12 cellular contexts compared by ENCODE assay signal in genomic region chr19:15115080-15115479, GRCh38. TPM values are rescaled to one million over a fixed set of nuclear protein-coding genes. Genes with fewer than 3 reads are reported as not detected.
DNase-seq lines count a peak whose midpoint lies in the region; ATAC-seq and TF ChIP-seq lines count a peak whose summit lies in the region.
"Had no signal": no experiment of that assay in that cellular context is flagged by ENCODE, and none has a peak within 500 bp of the region (broad histone marks: within the 10 kb centered on the region; RNA-seq: fewer than 3 reads in every experiment).

No MANE protein-coding gene starts in this region.

- no peak overlapping the region for H2BK5ac ChIP-seq in mesenchymal stem cell (ENCODE audit: low read depth, low read length, poor library complexity, severe bottlenecking)

- H2AFZ ChIP-seq in mesenchymal stem cell (ENCODE audit: low read depth, low read length), result no peak overlapping the region

- no peak overlapping the region for H3K4ac ChIP-seq in mesenchymal stem cell (ENCODE audit: low read depth in 1 of 2, low read length in 2 of 2)

- H3K4me1 ChIP-seq in mesenchymal stem cell (ENCODE audit: control insufficient read depth, insufficient read depth, low read depth, low read length), result peaks cover 4% of the 10 kb centered on the region
- peaks cover 0 to 19% of the 10 kb centered on the region in 2 donors for H3K4me1 ChIP-seq in thoracic aorta (ENCODE audit: control insufficient read depth in 1 of 2, low read depth in 2 of 2)

- H2BK12ac ChIP-seq in mesenchymal stem cell (ENCODE audit: low read length in 2 of 2), result no peak overlapping the region

- DNase-seq in RWPE1 (ENCODE audit: low spot score) (no peak), fibroblast of pulmonary artery (ENCODE audit: low read depth) (peak; percentile 68), mesenchymal stem cell (no peak), thoracic aorta (ENCODE audit: low spot score) (no peak), GM19238 (ENCODE audit: insufficient read length, low spot score) (no peak)
- DNase-seq: effector CD8-positive, alpha-beta T cell; NCI-H1092; retina had no signal

- H3K9me3 ChIP-seq in mesenchymal stem cell (ENCODE audit: control insufficient read depth, low read length) (peaks cover 4% of the 10 kb centered on the region), thoracic aorta (no peaks in the 10 kb centered on the region)

- H4K91ac ChIP-seq in mesenchymal stem cell (ENCODE audit: low read length), result no peak overlapping the region

- 91% methylated on average over 13 of the region's 13 CpGs for WGBS in mesenchymal stem cell

- TF ChIP-seq CTCF in RWPE1 (conservative IDR thresholded peaks at IDR 0.05; ENCODE audit: low read depth), result no peak
- no peak for TF ChIP-seq CTCF in fibroblast of pulmonary artery (IDR thresholded peaks at IDR 0.05; ENCODE audit: low read length, missing control alignments)
- TF ChIP-seq CTCF in thoracic aorta (IDR thresholded peaks at IDR 0.05), result no peak

- no peak overlapping the region for H3K14ac ChIP-seq in mesenchymal stem cell (ENCODE audit: low read length in 2 of 2)

- no peak overlapping the region for H2BK15ac ChIP-seq in mesenchymal stem cell (ENCODE audit: low read depth, poor library complexity, severe bottlenecking)

- H3K27me3 ChIP-seq in mesenchymal stem cell (ENCODE audit: control insufficient read depth in 1 of 2, insufficient read depth in 1 of 2, low read length in 2 of 2) (no peaks in the 10 kb centered on the region), thoracic aorta (replicated peaks; ENCODE audit: insufficient read depth) (no peaks in the 10 kb centered on the region)

- no peak overlapping the region for H3K18ac ChIP-seq in mesenchymal stem cell (ENCODE audit: low read depth in 1 of 2, low read length in 2 of 2)

- peak overlapping the region; percentile 17 for H3K9ac ChIP-seq in mesenchymal stem cell (ENCODE audit: low read length)

- H3K4me3 ChIP-seq in fibroblast of pulmonary artery (replicated peaks; ENCODE audit: low read depth, low read length), result no peak overlapping the region
- no peak overlapping the region for H3K4me3 ChIP-seq in mesenchymal stem cell (ENCODE audit: insufficient read depth in 1 of 2, low read depth in 1 of 2, low read length in 2 of 2)
- no peak overlapping the region for H3K4me3 ChIP-seq in thoracic aorta

- CTCF ChIA-PET in RWPE1 (lab: Yijun Ruan, JAX), result no interaction called here

- ATAC-seq in thoracic aorta (ENCODE audit: insufficient number of reproducible peaks, low FRiP score, low read depth) (no peak), HG02852 (IDR thresholded peaks at IDR 0.05; ENCODE audit: unreplicated experiment) (no peak), GM19455 (IDR thresholded peaks at IDR 0.05; ENCODE audit: unreplicated experiment) (no peak), HG03354 (IDR thresholded peaks at IDR 0.05; ENCODE audit: poor library complexity, severe bottlenecking, unreplicated experiment) (no peak)

- H3K27ac ChIP-seq in RWPE1, result peak overlapping the region; percentile 57
- no peak overlapping the region for H3K27ac ChIP-seq in mesenchymal stem cell (ENCODE audit: low read length, poor library complexity, severe bottlenecking)
- H3K27ac ChIP-seq in thoracic aorta, result peak overlapping the region; percentile 45 to 63
- H3K27ac ChIP-seq: HL-60 had no signal

- H3K4me2 ChIP-seq in mesenchymal stem cell (ENCODE audit: low read length, poor library complexity, severe bottlenecking), result no peak overlapping the region

- no peak overlapping the region for H2BK120ac ChIP-seq in mesenchymal stem cell (ENCODE audit: low read depth, low read length)

- POLR2A ChIA-PET in RWPE1 (lab: Yijun Ruan, JAX; ENCODE audit: low non-redundant PET), result no interaction called here

- peak overlapping the region; percentile 15 for H4K8ac ChIP-seq in mesenchymal stem cell (ENCODE audit: low read length)

- H3K36me3 ChIP-seq in mesenchymal stem cell (ENCODE audit: control insufficient read depth in 1 of 2, insufficient read depth in 2 of 2, low read depth in 1 of 2, low read length in 2 of 2), result peaks cover 95 to 99% of the 10 kb centered on the region in 2 experiments
- peaks cover 75% of the 10 kb centered on the region for H3K36me3 ChIP-seq in thoracic aorta

- peaks cover 45% of the 10 kb centered on the region for H3K79me1 ChIP-seq in mesenchymal stem cell (replicated peaks; ENCODE audit: low read length, poor library complexity, severe bottlenecking)

- H3K23ac ChIP-seq in mesenchymal stem cell (ENCODE audit: low read length in 2 of 2), result no peak overlapping the region

- no peak overlapping the region for H2AK5ac ChIP-seq in mesenchymal stem cell (ENCODE audit: low read length, severe bottlenecking)

RNA-seq across cellular contexts. Expression of gene SYDE1, which starts 7.9 kb away (rescaled TPM):
- polyA plus RNA-seq in mesenchymal stem cell (2013, experiment 1 of 2), result 47.1 TPM
- polyA plus RNA-seq in mesenchymal stem cell (2013, experiment 2 of 2), result 45.0 TPM
- 10 to 100 TPM; 46.6 to 83.3 TPM for total RNA-seq in thoracic aorta

RNA-seq across cellular contexts. Expression of gene OR1I1, which starts 33.1 kb away (rescaled TPM):
- not detected for polyA plus RNA-seq in mesenchymal stem cell (2013, experiment 1 of 2)
- polyA plus RNA-seq in mesenchymal stem cell (2013, experiment 2 of 2), result not detected
- not detected for total RNA-seq in thoracic aorta
